ENCODE assay signal across 9 cellular contexts in genomic region chr5:11182441-11183080, GRCh38.
DNase-seq lines count a peak whose midpoint lies in the region; ATAC-seq and TF ChIP-seq lines count a peak whose summit lies in the region.
"Had no signal": no experiment of that assay in that cellular context is flagged by ENCODE, and none has a peak within 500 bp of the region (broad histone marks: within the 10 kb centered on the region; RNA-seq: fewer than 3 reads in every experiment).

No MANE protein-coding gene starts in this region.

- H3K4me1 Mint-ChIP-seq in type B pancreatic cell (ENCODE audit: unreplicated experiment) = peaks cover 4% of the 10 kb centered on the region

- ATAC-seq in HG03520 (IDR thresholded peaks at IDR 0.05; ENCODE audit: unreplicated experiment) = peak; percentile 69

- peak; percentile 28 for DNase-seq in NCI-H1105 treated with DMSO at 0.1 percent for 48 hours (lab: John Stamatoyannopoulos, UW)
- no peak for DNase-seq in NCI-H1105 (lab: John Stamatoyannopoulos, UW)
- peak; percentile 54 for DNase-seq in RKO (ENCODE audit: low spot score)
- peak; percentile 4 to 35 for DNase-seq in foreskin fibroblast
- DNase-seq in type B pancreatic cell (ENCODE audit: extremely low spot score, unreplicated experiment) = no peak
- DNase-seq in activated effector memory CD4-positive, alpha-beta T cell treated with anti-CD3 and anti-CD28 coated beads, Interleukin-2, amount 50 U/mL, for 16 hours = no peak
- DNase-seq in stimulated activated CD4-positive, alpha-beta T cell treated with anti-CD3 and anti-CD28 coated beads, Interleukin-2, amount 100 ng/mL, for 48 hours = no peak

- H3K27me3 Mint-ChIP-seq in type B pancreatic cell = no peaks in the 10 kb centered on the region
- H3K27me3 Mint-ChIP-seq: B cell had no signal

- no peaks in the 10 kb centered on the region for H3K36me3 Mint-ChIP-seq in type B pancreatic cell

- no peaks in the 10 kb centered on the region for H3K9me3 Mint-ChIP-seq in type B pancreatic cell

- no peak overlapping the region for H3K4me3 ChIP-seq in foreskin fibroblast (ENCODE audit: low read depth in 1 of 2, low read length in 2 of 2)

- TF ChIP-seq CTCF in foreskin fibroblast (IDR thresholded peaks at IDR 0.05; ENCODE audit: low read depth, low read length) (peak; percentile 64), type B pancreatic cell (conservative IDR thresholded peaks at IDR 0.05) (peak; percentile 74)

- no peak overlapping the region for H3K4me3 Mint-ChIP-seq in type B pancreatic cell
- H3K4me3 Mint-ChIP-seq: B cell had no signal

- H3K27ac Mint-ChIP-seq in type B pancreatic cell = no peak overlapping the region
- H3K27ac Mint-ChIP-seq: B cell had no signal

Comparison
In these comparisons a context has a peak if more than half of its experiments do, and no peak if none do; other contexts are left out.
1. DNase-seq: peak in NCI-H1105 treated with DMSO at 0.1 percent for 48 hours (single experiment), RKO (single experiment) and foreskin fibroblast (2 of 2); none in NCI-H1105 (single experiment), type B pancreatic cell (single experiment), activated effector memory CD4-positive, alpha-beta T cell treated with anti-CD3 and anti-CD28 coated beads, Interleukin-2, amount 50 U/mL, for 16 hours (single experiment) and stimulated activated CD4-positive, alpha-beta T cell treated with anti-CD3 and anti-CD28 coated beads, Interleukin-2, amount 100 ng/mL, for 48 hours (0 of 2).